26 cellular contexts compared by ENCODE assay signal in genomic region chr6:16991981-16992629, GRCh38.
"Had no signal": no experiment of that assay in that cellular context is flagged by ENCODE, and none has a peak within 500 bp of the region (broad histone marks: within the 10 kb centered on the region; RNA-seq: fewer than 3 reads in every experiment).

No MANE protein-coding gene starts in this region.

- H3K9ac ChIP-seq: SK-N-SH had no signal

- H3K27me3 ChIP-seq: brain microvascular endothelial cell, SJSA1 had no signal

- H3K9me2 ChIP-seq: SK-N-SH had no signal

- FAIRE-seq: TTC549 had no signal

- H3K27ac ChIP-seq: brain microvascular endothelial cell, SJSA1 had no signal

- H3K4me2 ChIP-seq: SK-N-SH had no signal

- H3K9me3 ChIP-seq: SJSA1, SK-N-SH had no signal

- H3K36me3 ChIP-seq: brain microvascular endothelial cell, SJSA1 had no signal

- DNase-seq: activated CD4-positive, alpha-beta T cell treated with anti-CD3 and anti-CD28 coated beads for 36 hours; activated CD4-positive, alpha-beta T cell treated with anti-CD3 and anti-CD28 coated beads, Interleukin-2, amount 10 ng/mL, durations not matched to agents 7 days and 5 days; activated CD4-positive, alpha-beta T cell treated with anti-CD3 and anti-CD28 coated beads, Interleukin-2, amount 50 U/mL, for 48 hours; activated CD8-positive, alpha-beta T cell treated with anti-CD3 and anti-CD28 coated beads, Interleukin-2, amount 10 ng/mL, durations not matched to agents 7 days and 5 days; activated gamma-delta T cell; activated naive CD4-positive, alpha-beta T cell treated with anti-CD3 and anti-CD28 coated beads for 36 hours; activated T-cell treated with anti-CD3 and anti-CD28 coated beads, Interleukin-2, amount 50 U/mL, for 24 hours; amniotic stem cell; aorta; brain microvascular endothelial cell; central memory CD4-positive, alpha-beta T cell; Kasumi-1; KG1; NCI-H1092 treated with DMSO at 0.1 percent for 48 hours; NCI-H1417; NCI-H146; NCI-H187; NCI-H2029 treated with DMSO at 0.1 percent for 48 hours; NCI-H2107; NCI-H226; NCI-H446 treated with DMSO at 0.1 percent for 48 hours; NCI-H524 treated with DMSO at 0.1 percent for 48 hours; SHP77 treated with DMSO at 0.1 percent for 48 hours; SK-N-SH had no signal

- H3K4me1 ChIP-seq: SJSA1 had no signal

- H3K4me3 ChIP-seq: SJSA1 had no signal
